In genomic region chr3:170142373-170142772, GRCh38 we compare ENCODE assay signal across 36 cellular contexts.
"Had no signal": no experiment of that assay in that cellular context is flagged by ENCODE, and none has a peak within 500 bp of the region (broad histone marks: within the 10 kb centered on the region; RNA-seq: fewer than 3 reads in every experiment).

No MANE protein-coding gene starts in this region.

- DNase-seq: activated CD4-positive, alpha-beta memory T cell treated with anti-CD3 and anti-CD28 coated beads for 36 hours; activated CD4-positive, alpha-beta T cell treated with anti-CD3 and anti-CD28 coated beads for 36 hours; activated CD4-positive, alpha-beta T cell treated with anti-CD3 and anti-CD28 coated beads, Interleukin-2, amount 10 ng/mL, durations not matched to agents 24 days and 14 days; activated CD4-positive, CD25-positive, alpha-beta regulatory T cell; activated CD4-positive, CD25-positive, alpha-beta regulatory T cell treated with anti-CD3 and anti-CD28 coated beads, Interleukin-2, amount 50 U/mL, for 72 hours; activated CD8-positive, alpha-beta memory T cell treated with anti-CD3 and anti-CD28 coated beads, Interleukin-2, amount 10 ng/mL, durations not matched to agents 7 days and 5 days; activated CD8-positive, alpha-beta memory T cell treated with anti-CD3 and anti-CD28 coated beads, Interleukin-2, amount 50 U/mL, for 4 hours; activated CD8-positive, alpha-beta T cell treated with anti-CD3 and anti-CD28 coated beads, Interleukin-2, amount 10 ng/mL, durations not matched to agents 7 days and 5 days; activated effector memory CD4-positive, alpha-beta T cell treated with anti-CD3 and anti-CD28 coated beads, Interleukin-2, amount 50 U/mL, for 16 hours; activated naive CD4-positive, alpha-beta T cell treated with anti-CD3 and anti-CD28 coated beads for 36 hours; activated naive CD8-positive, alpha-beta T cell treated with anti-CD3 and anti-CD28 coated beads for 36 hours; activated T-cell treated with anti-CD3 and anti-CD28 coated beads, Interleukin-2, amount 50 U/mL, for 1 hour; activated T-cell treated with anti-CD3 and anti-CD28 coated beads, Interleukin-2, amount 50 U/mL, for 48 hours; central memory CD4-positive, alpha-beta T cell; cerebellar nuclear complex; colonic mucosa; dorsolateral prefrontal cortex; effector memory CD4-positive, alpha-beta T cell; erythroblast; foreskin keratinocyte; gastrocnemius medialis; glutamatergic neuron; heart right ventricle; T-helper 9 cell; WERI-Rb-1 had no signal

- ATAC-seq: activated CD4-positive, alpha-beta T cell treated with anti-CD3 and anti-CD28 coated beads for 36 hours; activated CD8-positive, alpha-beta memory T cell treated with anti-CD3 and anti-CD28 coated beads, Interleukin-2, amount 10 ng/mL, durations not matched to agents 7 days and 5 days; activated CD8-positive, alpha-beta T cell treated with anti-CD3 and anti-CD28 coated beads, Interleukin-2, amount 10 ng/mL, durations not matched to agents 7 days and 5 days; foreskin keratinocyte; gastrocnemius medialis; heart right ventricle had no signal

- H3K9me3 ChIP-seq: ascending aorta, breast epithelium, colonic mucosa, esophagus muscularis mucosa, gastrocnemius medialis, heart right ventricle had no signal

- H3K9me3 Mint-ChIP-seq: activated CD4-positive, alpha-beta memory T cell treated with anti-CD3 and anti-CD28 coated beads for 36 hours; activated CD4-positive, alpha-beta T cell treated with anti-CD3 and anti-CD28 coated beads, Interleukin-2, amount 10 ng/mL, durations not matched to agents 24 days and 14 days; activated naive CD4-positive, alpha-beta T cell treated with anti-CD3 and anti-CD28 coated beads for 36 hours; activated naive CD4-positive, alpha-beta T cell treated with anti-CD3 and anti-CD28 coated beads, Interleukin-2, amount 50 U/mL, for 24 hours; activated naive CD8-positive, alpha-beta T cell treated with anti-CD3 and anti-CD28 coated beads for 36 hours; activated T-helper 1 cell treated with anti-CD3 and anti-CD28 coated beads, Interleukin-12 subunit alpha, Interleukin-12 subunit beta, Interleukin-2, Interleukin-4 antibody, amounts not matched to agents 30 ng/mL and 10 ng/mL and 1 ng/mL, durations not matched to agents 14 hours and 24 hours and 36 hours; activated T-helper 2 cell treated with anti-CD3 and anti-CD28 coated beads, Interferon-gamma antibody, Interleukin-2, Interleukin-4, amounts not matched to agents 10 μg/mL and 5 μg/mL and 100 μg/mL, durations not matched to agents 14 hours and 24 hours and 36 hours; brain; dendritic cell treated with granulocyte-macrophage colony-stimulating factor and Interleukin-4, amounts not matched to agents 40 ng/mL and 50 ng/mL, for 4 days; T-helper 1 cell treated with Interleukin-12 subunit alpha and Interleukin-12 subunit beta and Interleukin-4 antibody, amounts not matched to agents 30 μg/mL and 1 μg/mL, for 36 hours had no signal

- H3K27ac Mint-ChIP-seq: activated CD4-positive, alpha-beta memory T cell treated with anti-CD3 and anti-CD28 coated beads for 36 hours; activated CD4-positive, alpha-beta T cell treated with anti-CD3 and anti-CD28 coated beads for 36 hours; activated CD4-positive, alpha-beta T cell treated with anti-CD3 and anti-CD28 coated beads, Interleukin-2, amount 10 ng/mL, durations not matched to agents 24 days and 14 days; activated CD8-positive, alpha-beta memory T cell treated with anti-CD3 and anti-CD28 coated beads, Interleukin-2, amount 10 ng/mL, durations not matched to agents 7 days and 5 days; activated CD8-positive, alpha-beta T cell treated with anti-CD3 and anti-CD28 coated beads, Interleukin-2, amount 10 ng/mL, durations not matched to agents 7 days and 5 days; activated naive CD4-positive, alpha-beta T cell treated with anti-CD3 and anti-CD28 coated beads for 36 hours; activated naive CD8-positive, alpha-beta T cell treated with anti-CD3 and anti-CD28 coated beads for 36 hours; activated T-helper 1 cell treated with anti-CD3 and anti-CD28 coated beads, Interleukin-12 subunit alpha, Interleukin-12 subunit beta, Interleukin-2, Interleukin-4 antibody, amounts not matched to agents 30 ng/mL and 10 ng/mL and 1 ng/mL, durations not matched to agents 14 hours and 24 hours and 36 hours; activated T-helper 2 cell treated with anti-CD3 and anti-CD28 coated beads, Interferon-gamma antibody, Interleukin-2, Interleukin-4, amounts not matched to agents 10 μg/mL and 5 μg/mL and 100 μg/mL, durations not matched to agents 14 hours and 24 hours and 36 hours; brain; dendritic cell treated with granulocyte-macrophage colony-stimulating factor and Interleukin-4, amounts not matched to agents 40 ng/mL and 50 ng/mL, for 4 days; T-helper 1 cell treated with Interleukin-12 subunit alpha and Interleukin-12 subunit beta and Interleukin-4 antibody, amounts not matched to agents 30 μg/mL and 1 μg/mL, for 36 hours had no signal

- H3K4me3 Mint-ChIP-seq: activated CD4-positive, alpha-beta memory T cell treated with anti-CD3 and anti-CD28 coated beads for 36 hours; activated CD4-positive, alpha-beta T cell treated with anti-CD3 and anti-CD28 coated beads for 36 hours; activated CD4-positive, alpha-beta T cell treated with anti-CD3 and anti-CD28 coated beads, Interleukin-2, amount 10 ng/mL, durations not matched to agents 24 days and 14 days; activated CD8-positive, alpha-beta memory T cell treated with anti-CD3 and anti-CD28 coated beads, Interleukin-2, amount 10 ng/mL, durations not matched to agents 7 days and 5 days; activated CD8-positive, alpha-beta T cell treated with anti-CD3 and anti-CD28 coated beads, Interleukin-2, amount 10 ng/mL, durations not matched to agents 7 days and 5 days; activated naive CD4-positive, alpha-beta T cell treated with anti-CD3 and anti-CD28 coated beads for 36 hours; activated naive CD4-positive, alpha-beta T cell treated with anti-CD3 and anti-CD28 coated beads, Interleukin-2, amount 50 U/mL, for 24 hours; activated naive CD8-positive, alpha-beta T cell treated with anti-CD3 and anti-CD28 coated beads for 36 hours; activated T-helper 1 cell treated with anti-CD3 and anti-CD28 coated beads, Interleukin-12 subunit alpha, Interleukin-12 subunit beta, Interleukin-2, Interleukin-4 antibody, amounts not matched to agents 30 ng/mL and 10 ng/mL and 1 ng/mL, durations not matched to agents 14 hours and 24 hours and 36 hours; brain; dendritic cell treated with granulocyte-macrophage colony-stimulating factor and Interleukin-4, amounts not matched to agents 40 ng/mL and 50 ng/mL, for 4 days; T-helper 1 cell treated with Interleukin-12 subunit alpha and Interleukin-12 subunit beta and Interleukin-4 antibody, amounts not matched to agents 30 μg/mL and 1 μg/mL, for 36 hours had no signal

- H3K27me3 Mint-ChIP-seq: activated CD4-positive, alpha-beta memory T cell treated with anti-CD3 and anti-CD28 coated beads for 36 hours; activated CD4-positive, alpha-beta T cell treated with anti-CD3 and anti-CD28 coated beads for 36 hours; activated CD4-positive, alpha-beta T cell treated with anti-CD3 and anti-CD28 coated beads, Interleukin-2, amount 10 ng/mL, durations not matched to agents 24 days and 14 days; activated CD8-positive, alpha-beta memory T cell treated with anti-CD3 and anti-CD28 coated beads, Interleukin-2, amount 10 ng/mL, durations not matched to agents 7 days and 5 days; activated naive CD4-positive, alpha-beta T cell treated with anti-CD3 and anti-CD28 coated beads, Interleukin-2, amount 50 U/mL, for 24 hours; activated naive CD8-positive, alpha-beta T cell treated with anti-CD3 and anti-CD28 coated beads for 36 hours; brain; dendritic cell treated with granulocyte-macrophage colony-stimulating factor and Interleukin-4, amounts not matched to agents 40 ng/mL and 50 ng/mL, for 4 days had no signal

- H3K27ac ChIP-seq: ascending aorta, breast epithelium, cardiac muscle cell, colonic mucosa, dorsolateral prefrontal cortex, esophagus muscularis mucosa, foreskin keratinocyte, gastrocnemius medialis, heart right ventricle, hepatocyte, WERI-Rb-1 had no signal

- H3K4me1 ChIP-seq: ascending aorta, breast epithelium, colonic mucosa, foreskin keratinocyte had no signal

- H3K4me2 ChIP-seq: hepatocyte had no signal

- H3K4me3 ChIP-seq: ascending aorta, breast epithelium, cardiac muscle cell, colonic mucosa, dorsolateral prefrontal cortex, esophagus muscularis mucosa, gastrocnemius medialis, heart right ventricle, hepatocyte had no signal

- H3K4me1 Mint-ChIP-seq: brain had no signal

- H2AFZ ChIP-seq: hepatocyte had no signal

- H3K36me3 ChIP-seq: breast epithelium, colonic mucosa, WERI-Rb-1 had no signal
